Comparison of ENCODE assay signal across 9 cellular contexts in the genomic region with DNA sequence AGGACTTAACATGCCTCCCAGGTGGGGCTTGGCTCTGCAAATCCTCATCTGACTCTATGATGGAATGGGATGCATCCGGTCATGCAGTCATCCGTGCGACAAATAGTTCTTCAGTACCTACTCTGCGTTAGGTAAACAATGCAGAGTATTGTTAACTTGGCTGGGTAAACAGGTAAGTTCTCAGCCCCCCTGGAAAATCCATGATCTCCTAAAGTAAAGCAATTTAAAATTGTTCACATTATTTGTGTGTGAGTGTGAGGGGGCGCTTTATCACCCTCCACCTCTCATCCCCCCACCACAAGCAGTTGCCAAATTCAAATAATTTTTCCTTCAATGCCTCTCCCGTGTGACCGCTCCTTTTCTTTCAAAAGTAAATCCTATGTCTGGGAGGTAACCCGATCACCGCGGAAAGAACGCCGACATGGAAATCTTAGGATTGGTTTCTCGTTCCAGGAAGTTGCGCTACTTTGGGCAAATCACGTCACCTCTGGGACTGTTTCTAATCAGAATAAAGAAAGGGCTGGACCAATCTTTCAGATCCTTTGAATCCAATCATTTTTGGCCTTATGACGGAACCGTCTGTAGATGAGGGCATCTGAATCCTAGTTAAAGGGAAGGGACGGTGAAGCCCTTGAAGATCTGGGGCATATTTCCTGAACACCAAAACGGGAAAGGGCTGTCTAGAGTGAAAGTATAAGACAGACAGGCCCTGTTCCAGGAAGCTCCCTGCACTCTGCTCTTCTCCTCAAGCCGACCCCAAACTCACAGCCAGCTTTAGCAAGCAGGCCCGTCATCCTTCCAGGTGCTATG. TPM values are rescaled to one million over a fixed set of nuclear protein-coding genes. Genes with fewer than 3 reads are reported as not detected.
DNase-seq lines count a peak whose midpoint lies in the region; ATAC-seq and TF ChIP-seq lines count a peak whose summit lies in the region.
"Had no signal": no experiment of that assay in that cellular context is flagged by ENCODE, and none has a peak within 500 bp of the region (broad histone marks: within the 10 kb centered on the region; RNA-seq: fewer than 3 reads in every experiment).

No MANE protein-coding gene starts in this region.

- H3K27ac ChIP-seq in HEK293 (ENCODE audit: extremely low read depth, low read depth, low read length) (peak overlapping the region; percentile 89), iPS-18a (ENCODE audit: low read length) (peak overlapping the region; percentile 83), skeletal muscle tissue (ENCODE audit: low read depth, low read length) (peak overlapping the region; percentile 32)
- H3K27ac ChIP-seq: KMS-11 had no signal

- CTCF ChIA-PET in HEK293 (lab: Yijun Ruan, JAX): interaction anchor here (1.1 kb wide), 1 partner anchor 98 kb away, joined by 5 read pairs; no protein-coding TSS in a partner anchor

- H3K9ac ChIP-seq in iPS-18a (ENCODE audit: low read length) (peak overlapping the region; percentile 62), skeletal muscle tissue (ENCODE audit: low read depth in 1 of 3, low read length in 3 of 3) (peak overlapping the region; percentile 66 to 69 (median 69))
- H3K9ac ChIP-seq: KMS-11 had no signal

- H3K4me1 ChIP-seq in HEK293 (ENCODE audit: control insufficient read depth, insufficient read depth, low read length) (peaks cover 21% of the 10 kb centered on the region), iPS-18a (ENCODE audit: control insufficient read depth, low read depth, low read length) (peaks cover 31% of the 10 kb centered on the region), skeletal muscle tissue (ENCODE audit: control insufficient read depth in 3 of 3, insufficient read depth in 3 of 3, low read length in 3 of 3) (peaks cover 9 to 16% (median 13%) of the 10 kb centered on the region in 3 donors)

- H3K36me3 ChIP-seq in HEK293 (ENCODE audit: control insufficient read depth in 2 of 2, insufficient read depth in 1 of 2, low read length in 2 of 2) (no peaks in the 10 kb centered on the region), iPS-18a (ENCODE audit: control insufficient read depth, low read depth, low read length) (no peaks in the 10 kb centered on the region), skeletal muscle tissue (ENCODE audit: control insufficient read depth in 3 of 3, insufficient read depth in 3 of 3, low read length in 3 of 3) (no peaks in the 10 kb centered on the region)

- no peaks in the 10 kb centered on the region for H3K27me3 ChIP-seq in iPS-18a (ENCODE audit: control insufficient read depth, insufficient read depth, low read length)
- no peaks in the 10 kb centered on the region for H3K27me3 ChIP-seq in skeletal muscle tissue (ENCODE audit: control insufficient read depth in 3 of 3, insufficient read depth in 3 of 3, low read length in 3 of 3)

- H3K9me3 ChIP-seq in HEK293 (ENCODE audit: control insufficient read depth, insufficient read depth, low read depth, low read length) (no peaks in the 10 kb centered on the region), iPS-18a (ENCODE audit: control insufficient read depth, low read depth, low read length) (no peaks in the 10 kb centered on the region), skeletal muscle tissue (ENCODE audit: control insufficient read depth in 3 of 3, low read length in 3 of 3) (no peaks in the 10 kb centered on the region)

- TF ChIP-seq CTCF in HEK293 (tag by site-specific recombination; IDR thresholded peaks at IDR 0.05): no peak

- no peak for ATAC-seq in HG02852 (IDR thresholded peaks at IDR 0.05; ENCODE audit: unreplicated experiment)

- DNase-seq in astrocyte of the hippocampus (ENCODE audit: low read depth, low spot score): peak; percentile 49
- DNase-seq in HuH-7 (ENCODE audit: low spot score): no peak
- DNase-seq in SIG-M5 treated with dmso at 0.1 percent for 504 hours (lab: John Stamatoyannopoulos, UW; ENCODE audit: unreplicated experiment): no peak
- no peak for DNase-seq in KG1 (lab: John Stamatoyannopoulos, UW)

- POLR2A ChIA-PET in HEK293 (lab: Yijun Ruan, JAX): interaction anchor here (1.2 to 1.5 kb wide), 2 partner anchors 44 kb away, joined by 4 to 5 read pairs; partner anchors contain the start of gene SINHCAF

- H3K4me3 ChIP-seq in HEK293 (ENCODE audit: low read depth, low read length) (peak overlapping the region; percentile 16), iPS-18a (ENCODE audit: low read length) (peak overlapping the region; percentile 43), skeletal muscle tissue (ENCODE audit: low read length in 3 of 3) (peak overlapping the region; percentile 36 to 77 (median 63))

TF ChIP-seq in HEK293, 187 proteins besides CTCF, POLR2A, EP300 and RAD21 (continues in another document):
- TF ChIP-seq SP2 (tag by site-specific recombination; IDR thresholded peaks at IDR 0.05) (peak; percentile 62), HOXA7 (CRISPR knock-in tag; IDR thresholded peaks at IDR 0.05; ENCODE audit: borderline replicate concordance) (no peak), ZNF174 (tag by site-specific recombination; IDR thresholded peaks at IDR 0.05) (no peak), ZNF785 (tag by site-specific recombination; IDR thresholded peaks at IDR 0.05) (no peak), TRIM28 (IDR thresholded peaks at IDR 0.05; ENCODE audit: borderline replicate concordance, low read length) (0 out of 2 replicates have a peak, but pooled peaks have one; percentile 22), ZNF626 (tag by site-specific recombination; IDR thresholded peaks at IDR 0.05) (no peak), ZSCAN4 (tag by site-specific recombination; IDR thresholded peaks at IDR 0.05) (no peak), ZNF112 (tag by site-specific recombination; IDR thresholded peaks at IDR 0.05) (no peak), GLI4 (tag by site-specific recombination; IDR thresholded peaks at IDR 0.05) (no peak), WT1 (tag by site-specific recombination; IDR thresholded peaks at IDR 0.05) (peak; percentile 42; the same call in 1 of the 2 replicates), ZNF514 (tag by site-specific recombination; IDR thresholded peaks at IDR 0.05) (no peak), ZNF398 (tag by site-specific recombination; IDR thresholded peaks at IDR 0.05) (peak; percentile 68), ZNF776 (tag by site-specific recombination; IDR thresholded peaks at IDR 0.05; ENCODE audit: borderline replicate concordance) (no peak), ZNF23 (tag by site-specific recombination; IDR thresholded peaks at IDR 0.05; ENCODE audit: borderline replicate concordance) (no peak), ZSCAN30 (tag by site-specific recombination; IDR thresholded peaks at IDR 0.05) (peak; percentile 63; the same call in 1 of the 2 replicates), ZNF544 (tag by site-specific recombination; IDR thresholded peaks at IDR 0.05) (no peak), ZNF292 (tag by site-specific recombination; IDR thresholded peaks at IDR 0.05; ENCODE audit: borderline replicate concordance, low read depth) (no peak)

RNA-seq across cellular contexts. Expression of gene SINHCAF, which starts 44.0 kb away (rescaled TPM):
- 17.7 TPM for total RNA-seq in skeletal muscle tissue

Comparison
In these comparisons a context has a peak if more than half of its experiments do, and no peak if none do; other contexts are left out.
1. H3K27ac ChIP-seq: peak in every context shown above with its lines; median percentile 89 in HEK293; 83 in iPS-18a; 32 in skeletal muscle tissue.